Comparison of ENCODE assay signal across 8 cellular contexts in genomic region chr9:109968702-109969450, GRCh38.
A peak's percentile ranks its signal among the peaks of the same experiment; 100 is the strongest.
DNase-seq lines count a peak whose midpoint lies in the region; ATAC-seq and TF ChIP-seq lines count a peak whose summit lies in the region.

No MANE protein-coding gene starts in this region.

- intact Hi-C loops in esophagus muscularis mucosa (cut with DNase I): no loop called here

- no peaks in the 10 kb centered on the region for H3K9me3 Mint-ChIP-seq in naive B cell

- H3K27ac Mint-ChIP-seq in naive B cell: peak overlapping the region; percentile 95 to 99 (median 98)

- no peaks in the 10 kb centered on the region for H3K36me3 Mint-ChIP-seq in naive B cell

- peak overlapping the region; percentile 1 to 86 (median 80) for H3K4me3 Mint-ChIP-seq in naive B cell

- no peak for ATAC-seq in naive B cell (ENCODE audit: low read depth in 2 of 2)
- no peak for ATAC-seq in GM18858 (IDR thresholded peaks at IDR 0.05; ENCODE audit: unreplicated experiment)
- no peak for ATAC-seq in HG02870 (IDR thresholded peaks at IDR 0.05; ENCODE audit: unreplicated experiment)

- 75% methylated on average over 9 of the region's 9 CpGs for WGBS in esophagus muscularis mucosa

- no peak for TF ChIP-seq EP300 in esophagus muscularis mucosa (IDR thresholded peaks at IDR 0.05)

- no peaks in the 10 kb centered on the region for H3K36me3 ChIP-seq in esophagus muscularis mucosa

- DNase-seq in GM10266 (ENCODE audit: extremely low spot score) (no peak), MV-4-11 (lab: John Stamatoyannopoulos, UW) (peak; percentile 26), ecto neural progenitor cell (ENCODE audit: low spot score) (peak; percentile 49), naive B cell (no peak), esophagus muscularis mucosa (ENCODE audit: extremely low spot score) (no peak), UCSD-AML1 (lab: John Stamatoyannopoulos, UW; ENCODE audit: unreplicated experiment) (no peak)

- no peaks in the 10 kb centered on the region for H3K9me3 ChIP-seq in esophagus muscularis mucosa

- H3K27me3 Mint-ChIP-seq in naive B cell: no peaks in the 10 kb centered on the region

- TF ChIP-seq POLR2A in esophagus muscularis mucosa (IDR thresholded peaks at IDR 0.05; ENCODE audit: low read depth): no peak

- H3K27me3 ChIP-seq in esophagus muscularis mucosa: no peaks in the 10 kb centered on the region

- peaks cover 3 to 17% (median 15%) of the 10 kb centered on the region in 4 donors for H3K4me1 ChIP-seq in esophagus muscularis mucosa

- peak overlapping the region in 1 of 4 donors; percentile 20 for H3K27ac ChIP-seq in esophagus muscularis mucosa (replicated peaks in 1 of 4)

- H3K4me1 Mint-ChIP-seq in naive B cell: peaks cover 70 to 98% (median 93%) of the 10 kb centered on the region in 3 donors

- TF ChIP-seq CTCF in GM10266 (IDR thresholded peaks at IDR 0.05; ENCODE audit: control insufficient read depth, insufficient read depth, low read depth, missing control alignments) (peak; percentile 46), esophagus muscularis mucosa (IDR thresholded peaks at IDR 0.05) (peak in 1 of 3 experiments; percentile 34)

- no peak overlapping the region for H3K4me3 ChIP-seq in esophagus muscularis mucosa

Comparison
In these comparisons a context has a peak if more than half of its experiments do, and no peak if none do; other contexts are left out.
1. DNase-seq: peak in MV-4-11 (single experiment) and ecto neural progenitor cell (single experiment); none in GM10266 (single experiment), naive B cell (single experiment), esophagus muscularis mucosa (single experiment) and UCSD-AML1 (single experiment).